In the genomic region with DNA sequence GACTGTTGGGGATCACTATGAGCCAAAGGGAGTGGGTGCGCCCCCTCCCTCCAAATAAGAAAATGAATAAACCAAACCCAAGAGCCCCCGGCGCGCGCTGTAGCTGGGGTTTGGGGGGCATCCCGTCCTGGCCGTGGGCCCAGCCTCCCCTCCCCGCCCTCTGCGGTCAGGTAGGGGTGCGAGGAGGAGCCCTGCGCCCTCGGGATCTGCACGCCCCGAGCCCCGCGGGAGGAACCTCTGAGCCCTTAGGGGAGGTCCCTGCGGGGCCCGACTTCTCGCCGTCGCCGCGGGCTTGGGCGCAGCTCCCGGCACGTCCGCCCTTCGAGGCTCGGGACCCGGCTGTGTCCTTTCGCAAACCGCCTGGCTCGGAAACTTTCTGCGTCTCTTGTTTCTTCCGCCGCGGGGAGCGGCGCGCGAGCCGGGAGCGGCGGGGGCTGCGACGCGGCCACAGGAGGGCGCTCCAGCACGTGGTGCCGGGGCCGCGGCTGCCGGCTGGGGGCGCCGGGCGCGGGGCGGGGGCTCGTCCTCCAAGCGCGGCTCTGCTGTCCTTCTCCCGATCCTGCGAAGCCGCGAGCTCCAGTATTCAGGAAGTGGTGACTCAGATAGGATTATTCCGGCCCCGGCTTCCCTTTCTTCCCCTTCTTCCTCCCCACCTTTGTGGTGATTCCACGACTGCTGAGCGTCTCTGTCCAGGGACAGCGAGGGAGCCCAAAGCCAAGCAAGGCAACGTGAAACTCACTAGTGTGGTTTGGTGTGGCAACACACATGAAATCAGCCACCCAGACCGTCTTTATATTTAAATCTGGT, we compare ENCODE assay signal across 8 cellular contexts. TPM values are rescaled to one million over a fixed set of nuclear protein-coding genes. Genes with fewer than 3 reads are reported as not detected.
A peak's percentile ranks its signal among the peaks of the same experiment; 100 is the strongest.
DNase-seq lines count a peak whose midpoint lies in the region; ATAC-seq and TF ChIP-seq lines count a peak whose summit lies in the region.

No MANE protein-coding gene starts in this region.

- peak overlapping the region; percentile 91 for H3K9ac ChIP-seq in BLaER1

- 0 out of 2 replicates have a peak, but pooled peaks cover 7% of the 10 kb centered on the region for H3K36me3 ChIP-seq in BLaER1

- H3K27ac ChIP-seq in BLaER1 (peak overlapping the region; percentile 87), temporal lobe (ENCODE audit: low read depth, low read length) (peak overlapping the region; percentile 40)

- H3K4me2 ChIP-seq in BLaER1 = peak overlapping the region; percentile 94

- H3K27ac Mint-ChIP-seq in activated naive CD4-positive, alpha-beta T cell treated with anti-CD3 and anti-CD28 coated beads for 36 hours = peak overlapping the region; percentile 89

- intact Hi-C loops in activated naive CD4-positive, alpha-beta T cell treated with anti-CD3 and anti-CD28 coated beads for 36 hours (cut with micrococcal nuclease) = loop anchor here (1.0 to 10.0 kb wide), 6 partner anchors 12 to 644 kb away; a partner anchor contains a TSS

- peaks cover 51% of the 10 kb centered on the region for H3K4me1 Mint-ChIP-seq in activated naive CD4-positive, alpha-beta T cell treated with anti-CD3 and anti-CD28 coated beads for 36 hours (ENCODE audit: low read depth)

- H4K20me1 ChIP-seq in BLaER1 = no peaks in the 10 kb centered on the region; the same call in 1 of the 2 replicates

- H3K4me3 Mint-ChIP-seq in activated naive CD4-positive, alpha-beta T cell treated with anti-CD3 and anti-CD28 coated beads for 36 hours = peak overlapping the region; percentile 84

- peak; percentile 64 for TF ChIP-seq POLR2A in Raji (IDR thresholded peaks at IDR 0.05; ENCODE audit: insufficient read depth, low read depth, low read length)

- H3K9me3 ChIP-seq in BLaER1 = no peaks in the 10 kb centered on the region

- ATAC-seq in GM19438 (IDR thresholded peaks at IDR 0.05; ENCODE audit: low read depth, unreplicated experiment) = peak; percentile 35

- H3K27me3 ChIP-seq in BLaER1 = no peaks in the 10 kb centered on the region

- CTCF ChIA-PET in activated naive CD4-positive, alpha-beta T cell treated with anti-CD3 and anti-CD28 coated beads for 36 hours (lab: Charles Lee) = interaction anchor here (0.5 to 13.0 kb wide), 34 partner anchors 9 to 332 kb away, joined by 3 to 245 read pairs (median 5); no protein-coding TSS in a partner anchor

- H3K9me3 Mint-ChIP-seq in activated naive CD4-positive, alpha-beta T cell treated with anti-CD3 and anti-CD28 coated beads for 36 hours = no peaks in the 10 kb centered on the region

- peaks cover 11% of the 10 kb centered on the region for H3K36me3 Mint-ChIP-seq in activated naive CD4-positive, alpha-beta T cell treated with anti-CD3 and anti-CD28 coated beads for 36 hours (ENCODE audit: low read depth)

- no peaks in the 10 kb centered on the region for H3K27me3 Mint-ChIP-seq in activated naive CD4-positive, alpha-beta T cell treated with anti-CD3 and anti-CD28 coated beads for 36 hours (ENCODE audit: low read depth)

- H3K4me3 ChIP-seq in BLaER1 = peak overlapping the region; percentile 87

- peaks cover 75% of the 10 kb centered on the region for H3K4me1 ChIP-seq in BLaER1

- DNase-seq in Kasumi-1 (lab: John Stamatoyannopoulos, UW) (peak; percentile 68 to 79), germinal center (ENCODE audit: low spot score) (peak; percentile 75), occipital lobe (lab: John Stamatoyannopoulos, UW) (peak; percentile 52)
- peak; percentile 82 for DNase-seq in activated naive CD4-positive, alpha-beta T cell treated with anti-CD3 and anti-CD28 coated beads for 36 hours

RNA-seq across cellular contexts. Expression of a gene that starts 1.6 kb away (rescaled TPM):
- total RNA-seq in activated naive CD4-positive, alpha-beta T cell treated with anti-CD3 and anti-CD28 coated beads for 36 hours = 10 to 100 TPM; 58.7 to 60.0 TPM
- total RNA-seq in occipital lobe (60.8 TPM), temporal lobe (75.5 TPM)

RNA-seq across cellular contexts. Expression of a gene that starts 12.3 kb away (rescaled TPM):
- 10 to 100 TPM; 67.8 to 70.7 TPM for total RNA-seq in activated naive CD4-positive, alpha-beta T cell treated with anti-CD3 and anti-CD28 coated beads for 36 hours
- total RNA-seq in occipital lobe (53.5 TPM), temporal lobe (34.9 TPM)

Comparison
In these comparisons a context has a peak if more than half of its experiments do, and no peak if none do; other contexts are left out.
1. Peak in every context shown above with its lines: DNase-seq, ATAC-seq, H3K4me3 ChIP-seq and H3K27ac ChIP-seq.